1 cellular context compared by ENCODE assay signal in genomic region chr11:1523077-1523476, GRCh38.
TF ChIP-seq lines count a peak whose summit lies in the region.

No MANE protein-coding gene starts in this region.

TF ChIP-seq in K562, 482 proteins besides CTCF, POLR2A, EP300 and RAD21:
- TF ChIP-seq, protein P1, sequence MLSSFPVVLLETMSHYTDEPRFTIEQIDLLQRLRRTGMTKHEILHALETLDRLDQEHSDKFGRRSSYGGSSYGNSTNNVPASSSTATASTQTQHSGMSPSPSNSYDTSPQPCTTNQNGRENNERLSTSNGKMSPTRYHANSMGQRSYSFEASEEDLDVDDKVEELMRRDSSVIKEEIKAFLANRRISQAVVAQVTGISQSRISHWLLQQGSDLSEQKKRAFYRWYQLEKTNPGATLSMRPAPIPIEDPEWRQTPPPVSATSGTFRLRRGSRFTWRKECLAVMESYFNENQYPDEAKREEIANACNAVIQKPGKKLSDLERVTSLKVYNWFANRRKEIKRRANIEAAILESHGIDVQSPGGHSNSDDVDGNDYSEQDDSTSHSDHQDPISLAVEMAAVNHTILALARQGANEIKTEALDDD (IDR thresholded peaks at IDR 0.05): no peak
- TF ChIP-seq BRF2 (IDR thresholded peaks at IDR 0.05; ENCODE audit: borderline replicate concordance, insufficient read depth, insufficient read length): no peak
- no peak for TF ChIP-seq BACH1 (tag; IDR thresholded peaks at IDR 0.05)
- TF ChIP-seq PCBP2 (IDR thresholded peaks at IDR 0.05; ENCODE audit: low read depth, low read length, poor library complexity, severe bottlenecking): no peak
- TF ChIP-seq KDM4B (IDR thresholded peaks at IDR 0.05; ENCODE audit: borderline replicate concordance in 2 of 2, low read depth in 1 of 2): no peak
- TF ChIP-seq, protein P2, sequence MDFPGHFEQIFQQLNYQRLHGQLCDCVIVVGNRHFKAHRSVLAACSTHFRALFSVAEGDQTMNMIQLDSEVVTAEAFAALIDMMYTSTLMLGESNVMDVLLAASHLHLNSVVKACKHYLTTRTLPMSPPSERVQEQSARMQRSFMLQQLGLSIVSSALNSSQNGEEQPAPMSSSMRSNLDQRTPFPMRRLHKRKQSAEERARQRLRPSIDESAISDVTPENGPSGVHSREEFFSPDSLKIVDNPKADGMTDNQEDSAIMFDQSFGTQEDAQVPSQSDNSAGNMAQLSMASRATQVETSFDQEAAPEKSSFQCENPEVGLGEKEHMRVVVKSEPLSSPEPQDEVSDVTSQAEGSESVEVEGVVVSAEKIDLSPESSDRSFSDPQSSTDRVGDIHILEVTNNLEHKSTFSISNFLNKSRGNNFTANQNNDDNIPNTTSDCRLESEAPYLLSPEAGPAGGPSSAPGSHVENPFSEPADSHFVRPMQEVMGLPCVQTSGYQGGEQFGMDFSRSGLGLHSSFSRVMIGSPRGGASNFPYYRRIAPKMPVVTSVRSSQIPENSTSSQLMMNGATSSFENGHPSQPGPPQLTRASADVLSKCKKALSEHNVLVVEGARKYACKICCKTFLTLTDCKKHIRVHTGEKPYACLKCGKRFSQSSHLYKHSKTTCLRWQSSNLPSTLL (IDR thresholded peaks at IDR 0.05): no peak
- TF ChIP-seq CHCHD3 (CRISPR knock-in tag; IDR thresholded peaks at IDR 0.05): no peak
- no peak for TF ChIP-seq TAF1 (IDR thresholded peaks at IDR 0.05; ENCODE audit: control insufficient read depth, extremely low read depth, insufficient read depth, low read length, severe bottlenecking)
- TF ChIP-seq ZNF408 (CRISPR knock-in tag; IDR thresholded peaks at IDR 0.05; ENCODE audit: low read depth): no peak
- TF ChIP-seq, protein P3, sequence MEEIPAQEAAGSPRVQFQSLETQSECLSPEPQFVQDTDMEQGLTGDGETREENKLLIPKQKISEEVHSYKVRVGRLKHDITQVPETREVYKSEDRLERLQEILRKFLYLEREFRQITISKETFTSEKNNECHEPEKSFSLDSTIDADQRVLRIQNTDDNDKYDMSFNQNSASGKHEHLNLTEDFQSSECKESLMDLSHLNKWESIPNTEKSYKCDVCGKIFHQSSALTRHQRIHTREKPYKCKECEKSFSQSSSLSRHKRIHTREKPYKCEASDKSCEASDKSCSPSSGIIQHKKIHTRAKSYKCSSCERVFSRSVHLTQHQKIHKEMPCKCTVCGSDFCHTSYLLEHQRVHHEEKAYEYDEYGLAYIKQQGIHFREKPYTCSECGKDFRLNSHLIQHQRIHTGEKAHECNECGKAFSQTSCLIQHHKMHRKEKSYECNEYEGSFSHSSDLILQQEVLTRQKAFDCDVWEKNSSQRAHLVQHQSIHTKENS (CRISPR knock-in tag; IDR thresholded peaks at IDR 0.05): no peak
- no peak for TF ChIP-seq PHF8 (IDR thresholded peaks at IDR 0.05; ENCODE audit: borderline replicate concordance, low read length)
- TF ChIP-seq MECOM (CRISPR knock-in tag; IDR thresholded peaks at IDR 0.05): no peak
- TF ChIP-seq ETV1 (tag; conservative IDR thresholded peaks at IDR 0.05; ENCODE audit: low read depth): no peak
- TF ChIP-seq L3MBTL2 (IDR thresholded peaks at IDR 0.05): no peak
- TF ChIP-seq, protein P4, sequence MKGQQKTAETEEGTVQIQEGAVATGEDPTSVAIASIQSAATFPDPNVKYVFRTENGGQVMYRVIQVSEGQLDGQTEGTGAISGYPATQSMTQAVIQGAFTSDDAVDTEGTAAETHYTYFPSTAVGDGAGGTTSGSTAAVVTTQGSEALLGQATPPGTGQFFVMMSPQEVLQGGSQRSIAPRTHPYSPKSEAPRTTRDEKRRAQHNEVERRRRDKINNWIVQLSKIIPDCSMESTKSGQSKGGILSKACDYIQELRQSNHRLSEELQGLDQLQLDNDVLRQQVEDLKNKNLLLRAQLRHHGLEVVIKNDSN (CRISPR knock-in tag; IDR thresholded peaks at IDR 0.05): no peak
- TF ChIP-seq CXXC5 (CRISPR knock-in tag; IDR thresholded peaks at IDR 0.05): no peak
TF ChIP-seq in K562: peak in this region for 0.
